21 cellular contexts compared by ENCODE assay signal in genomic region chr10:113433711-113434110, GRCh38.
"Had no signal": no experiment of that assay in that cellular context is flagged by ENCODE, and none has a peak within 500 bp of the region (broad histone marks: within the 10 kb centered on the region; RNA-seq: fewer than 3 reads in every experiment).

No MANE protein-coding gene starts in this region.

- H3K4me1 ChIP-seq: gastrocnemius medialis, left ventricle myocardium inferior, tibial nerve had no signal

- H3K36me3 ChIP-seq: gastrocnemius medialis, left ventricle myocardium inferior, tibial nerve had no signal

- H3K27ac ChIP-seq: gastrocnemius medialis, left ventricle myocardium inferior, tibial nerve, VCaP had no signal

- DNase-seq: activated CD4-positive, CD25-positive, alpha-beta regulatory T cell treated with anti-CD3 and anti-CD28 coated beads, Interleukin-2, amount 50 U/mL, for 72 hours; activated CD8-positive, alpha-beta memory T cell treated with anti-CD3 and anti-CD28 coated beads for 24 hours; activated CD8-positive, alpha-beta memory T cell treated with anti-CD3 and anti-CD28 coated beads, Interleukin-2, amount 50 U/mL, for 48 hours; activated effector memory CD4-positive, alpha-beta T cell treated with Interleukin-2 at 50 U/mL for 16 hours; activated naive CD4-positive, alpha-beta T cell treated with anti-CD3 and anti-CD28 coated beads, Interleukin-2, amount 10 ng/mL, durations not matched to agents 7 days and 5 days; activated naive CD8-positive, alpha-beta T cell treated with anti-CD3 and anti-CD28 coated beads, Interleukin-2, amount 50 U/mL, for 24 hours; activated T-cell treated with anti-CD3 and anti-CD28 coated beads, Interleukin-2, amount 50 U/mL, for 48 hours; aorta; cortex of kidney; gastrocnemius medialis; head of caudate nucleus; kidney; left ventricle myocardium inferior; mammary epithelial cell; stimulated activated CD4-positive, alpha-beta T cell treated with anti-CD3 and anti-CD28 coated beads, Interleukin-12 subunit alpha, Interleukin-12 subunit beta, amount 100 ng/mL, for 4 hours; stimulated activated CD4-positive, alpha-beta T cell treated with anti-CD3 and anti-CD28 coated beads, Interleukin-1b, Interleukin-23, amount 100 ng/mL, for 48 hours; stimulated activated CD8-positive, alpha-beta memory T cell treated with anti-CD3 and anti-CD28 coated beads, Interleukin-4, amount 100 ng/mL, for 48 hours; stimulated activated naive CD4-positive, alpha-beta T cell treated with Interleukin-2 at 50 U/mL for 16 hours; substantia nigra had no signal

- H3K9me3 ChIP-seq: gastrocnemius medialis had no signal

- H3K27me3 ChIP-seq: gastrocnemius medialis, tibial nerve had no signal

- H3K4me3 ChIP-seq: gastrocnemius medialis, left ventricle myocardium inferior, tibial nerve had no signal

- ATAC-seq: activated naive CD8-positive, alpha-beta T cell treated with anti-CD3 and anti-CD28 coated beads, Interleukin-2, amount 50 U/mL, for 24 hours; gastrocnemius medialis had no signal
